Comparison of ENCODE assay signal across 5 cellular contexts in genomic region chr12:127649951-127650350, GRCh38.
"Had no signal": no experiment of that assay in that cellular context is flagged by ENCODE, and none has a peak within 500 bp of the region (broad histone marks: within the 10 kb centered on the region; RNA-seq: fewer than 3 reads in every experiment).

No MANE protein-coding gene starts in this region.

- H3K4me2 ChIP-seq: GM23338 had no signal

- H3K4me3 ChIP-seq: GM23338 had no signal

- DNase-seq: H9, HCEC 1CT, KBM-7 had no signal

- ATAC-seq: GM23338, HepG2 had no signal

- H2AFZ ChIP-seq: GM23338 had no signal
